In genomic region chr16:25157476-25157875, GRCh38 we compare ENCODE assay signal across 22 cellular contexts. TPM values are rescaled to one million over a fixed set of nuclear protein-coding genes. Genes with fewer than 3 reads are reported as not detected.
"Had no signal": no experiment of that assay in that cellular context is flagged by ENCODE, and none has a peak within 500 bp of the region (broad histone marks: within the 10 kb centered on the region; RNA-seq: fewer than 3 reads in every experiment).

No MANE protein-coding gene starts in this region.

- H3K4me3 Mint-ChIP-seq: activated CD4-positive, alpha-beta T cell treated with anti-CD3 and anti-CD28 coated beads, Interleukin-2, amount 10 ng/mL, durations not matched to agents 24 days and 14 days; activated CD8-positive, alpha-beta T cell treated with anti-CD3 and anti-CD28 coated beads, Interleukin-2, amount 10 ng/mL, durations not matched to agents 7 days and 5 days; activated T-helper 17 cell treated with anti-CD3 and anti-CD28 coated beads, Interleukin-2, amount 50 U/mL, for 72 hours; mesothelial cell of epicardium; naive thymus-derived CD8-positive, alpha-beta T cell; neural progenitor cell; stimulated activated memory B cell treated with anti-CD40 and anti-IgM and Interleukin-4, amounts not matched to agents 10 μg/mL and 1 μg/mL and 100 μg/mL, for 72 hours had no signal

- H3K9me3 Mint-ChIP-seq: activated CD4-positive, alpha-beta T cell treated with anti-CD3 and anti-CD28 coated beads, Interleukin-2, amount 10 ng/mL, durations not matched to agents 24 days and 14 days; activated naive CD4-positive, alpha-beta T cell treated with anti-CD3 and anti-CD28 coated beads, Interleukin-2, amount 50 U/mL, for 72 hours; activated T-helper 17 cell treated with anti-CD3 and anti-CD28 coated beads, Interleukin-2, amount 50 U/mL, for 72 hours; naive thymus-derived CD8-positive, alpha-beta T cell; neural progenitor cell; stimulated activated memory B cell treated with anti-CD40 and anti-IgM and Interleukin-4, amounts not matched to agents 10 μg/mL and 1 μg/mL and 100 μg/mL, for 72 hours had no signal

- H3K4me1 Mint-ChIP-seq: mesothelial cell of epicardium, neural progenitor cell had no signal

- H3K27ac Mint-ChIP-seq: activated CD4-positive, alpha-beta T cell treated with anti-CD3 and anti-CD28 coated beads, Interleukin-2, amount 10 ng/mL, durations not matched to agents 24 days and 14 days; activated CD8-positive, alpha-beta T cell treated with anti-CD3 and anti-CD28 coated beads, Interleukin-2, amount 10 ng/mL, durations not matched to agents 7 days and 5 days; mesothelial cell of epicardium; neural progenitor cell; stimulated activated memory B cell treated with anti-CD40 and anti-IgM and Interleukin-4, amounts not matched to agents 10 μg/mL and 1 μg/mL and 100 μg/mL, for 72 hours had no signal

- H3K27me3 Mint-ChIP-seq: activated CD4-positive, alpha-beta T cell treated with anti-CD3 and anti-CD28 coated beads, Interleukin-2, amount 10 ng/mL, durations not matched to agents 24 days and 14 days; activated T-helper 17 cell treated with anti-CD3 and anti-CD28 coated beads, Interleukin-2, amount 50 U/mL, for 72 hours; naive thymus-derived CD8-positive, alpha-beta T cell; stimulated activated memory B cell treated with anti-CD40 and anti-IgM and Interleukin-4, amounts not matched to agents 10 μg/mL and 1 μg/mL and 100 μg/mL, for 72 hours had no signal

- DNase-seq: activated CD4-positive, alpha-beta T cell treated with anti-CD3 and anti-CD28 coated beads, Interleukin-2, amount 10 ng/mL, durations not matched to agents 24 days and 14 days; activated CD8-positive, alpha-beta T cell treated with anti-CD3 and anti-CD28 coated beads, Interleukin-2, amount 10 ng/mL, durations not matched to agents 7 days and 5 days; amniotic stem cell; body of pancreas; heart right ventricle; islet precursor cell; left lung; naive thymus-derived CD8-positive, alpha-beta T cell; posterior cingulate gyrus; sigmoid colon; stimulated activated CD4-positive, alpha-beta T cell treated with anti-CD3 and anti-CD28 coated beads, Interleukin-15, amount 100 ng/mL, for 24 hours had no signal

RNA-seq across cellular contexts. Expression of gene AQP8, which starts 59.3 kb away (rescaled TPM):
- total RNA-seq: activated CD4-positive, alpha-beta T cell treated with anti-CD3 and anti-CD28 coated beads, Interleukin-2, amount 10 ng/mL, durations not matched to agents 24 days and 14 days; activated naive CD4-positive, alpha-beta T cell treated with anti-CD3 and anti-CD28 coated beads, Interleukin-2, amount 50 U/mL, for 72 hours; activated T-helper 17 cell treated with anti-CD3 and anti-CD28 coated beads, Interleukin-2, amount 50 U/mL, for 72 hours; chondrocyte; fibroblast of villous mesenchyme; heart right ventricle; left lung; lung; mesothelial cell of epicardium; naive thymus-derived CD8-positive, alpha-beta T cell; omental fat pad; smooth muscle cell; T-helper 2 cell treated with Interferon-gamma antibody and Interleukin-4, amounts not matched to agents 100 ng/mL and 5 ng/mL, for 36 hours had no signal
- polyA plus RNA-seq: heart right ventricle; naive thymus-derived CD8-positive, alpha-beta T cell; smooth muscle cell had no signal
